16 cellular contexts compared by ENCODE assay signal in genomic region chr20:2691127-2691526, GRCh38. TPM values are rescaled to one million over a fixed set of nuclear protein-coding genes. Genes with fewer than 3 reads are reported as not detected.
DNase-seq lines count a peak whose midpoint lies in the region; ATAC-seq and TF ChIP-seq lines count a peak whose summit lies in the region.
"Had no signal": no experiment of that assay in that cellular context is flagged by ENCODE, and none has a peak within 500 bp of the region (broad histone marks: within the 10 kb centered on the region; RNA-seq: fewer than 3 reads in every experiment).

No MANE protein-coding gene starts in this region.

- H3K27me3 Mint-ChIP-seq in stimulated activated naive CD8-positive, alpha-beta T cell treated with anti-CD3 and anti-CD28 coated beads, Interleukin-15, Interleukin-2, amounts not matched to agents 100 ng/mL and 50 ng/mL, for 24 hours = peaks cover 49% of the 10 kb centered on the region
- peaks cover 47% of the 10 kb centered on the region for H3K27me3 Mint-ChIP-seq in activated T-helper 2 cell treated with anti-CD3 and anti-CD28 coated beads, Interferon-gamma antibody, Interleukin-2, Interleukin-4, amounts not matched to agents 10 μg/mL and 5 μg/mL and 100 μg/mL, durations not matched to agents 14 hours and 24 hours and 36 hours (ENCODE audit: low read depth)
- peaks cover 16 to 51% (median 21%) of the 10 kb centered on the region in 5 donors for H3K27me3 Mint-ChIP-seq in naive thymus-derived CD4-positive, alpha-beta T cell
- peaks cover 82% of the 10 kb centered on the region for H3K27me3 Mint-ChIP-seq in type B pancreatic cell

- H3K27me3 ChIP-seq in naive thymus-derived CD4-positive, alpha-beta T cell (ENCODE audit: control insufficient read depth in 2 of 2, insufficient read depth in 2 of 2, low read length in 2 of 2) = peaks cover 4 to 9% of the 10 kb centered on the region in 2 donors

- DNase-seq in stimulated activated naive CD8-positive, alpha-beta T cell treated with anti-CD3 and anti-CD28 coated beads, Interleukin-15, Interleukin-2, amounts not matched to agents 100 U/mL and 50 U/mL, for 24 hours = no peak
- DNase-seq in activated T-helper 2 cell treated with anti-CD3 and anti-CD28 coated beads, Interferon-gamma antibody, Interleukin-2, Interleukin-4, amounts not matched to agents 10 μg/mL and 5 μg/mL and 100 μg/mL, durations not matched to agents 14 hours and 24 hours and 36 hours (ENCODE audit: low spot score) = no peak
- DNase-seq in naive thymus-derived CD4-positive, alpha-beta T cell = no peak
- no peak for DNase-seq in type B pancreatic cell (ENCODE audit: extremely low spot score, unreplicated experiment)
- no peak for DNase-seq in cardiac septum (ENCODE audit: low spot score)
- DNase-seq: foreskin keratinocyte, HCEC 1CT, mesenchymal stem cell, NCI-H1436 treated with DMSO at 0.1 percent for 48 hours, NCI-H446 treated with DMSO at 0.1 percent for 48 hours, OCI-M1, SK-N-SH had no signal

- H3K36me3 ChIP-seq in naive thymus-derived CD4-positive, alpha-beta T cell (ENCODE audit: control insufficient read depth in 2 of 3, insufficient read depth in 3 of 3, low read length in 3 of 3) = no peaks in the 10 kb centered on the region

- no peak overlapping the region for H3K4me3 ChIP-seq in naive thymus-derived CD4-positive, alpha-beta T cell (ENCODE audit: low read length)

- H3K27ac Mint-ChIP-seq in stimulated activated naive CD8-positive, alpha-beta T cell treated with anti-CD3 and anti-CD28 coated beads, Interleukin-15, Interleukin-2, amounts not matched to agents 100 ng/mL and 50 ng/mL, for 24 hours = peak overlapping the region; percentile 31
- H3K27ac Mint-ChIP-seq in activated T-helper 2 cell treated with anti-CD3 and anti-CD28 coated beads, Interferon-gamma antibody, Interleukin-2, Interleukin-4, amounts not matched to agents 10 μg/mL and 5 μg/mL and 100 μg/mL, durations not matched to agents 14 hours and 24 hours and 36 hours = peak overlapping the region; percentile 65
- peak overlapping the region in 6 of 9 donors; percentile 30 to 96 (median 73) for H3K27ac Mint-ChIP-seq in naive thymus-derived CD4-positive, alpha-beta T cell
- peak overlapping the region; percentile 93 for H3K27ac Mint-ChIP-seq in type B pancreatic cell

- H3K9me3 ChIP-seq in naive thymus-derived CD4-positive, alpha-beta T cell (ENCODE audit: control insufficient read depth in 2 of 3, low read length in 3 of 3) = no peaks in the 10 kb centered on the region
- H3K9me3 ChIP-seq: SK-N-SH had no signal

- no peaks in the 10 kb centered on the region for H3K36me3 Mint-ChIP-seq in stimulated activated naive CD8-positive, alpha-beta T cell treated with anti-CD3 and anti-CD28 coated beads, Interleukin-15, Interleukin-2, amounts not matched to agents 100 ng/mL and 50 ng/mL, for 24 hours (ENCODE audit: low read depth)
- peaks cover 9% of the 10 kb centered on the region for H3K36me3 Mint-ChIP-seq in activated T-helper 2 cell treated with anti-CD3 and anti-CD28 coated beads, Interferon-gamma antibody, Interleukin-2, Interleukin-4, amounts not matched to agents 10 μg/mL and 5 μg/mL and 100 μg/mL, durations not matched to agents 14 hours and 24 hours and 36 hours (ENCODE audit: low read depth)
- peaks cover 0 to 9% (median 0%) of the 10 kb centered on the region in 5 donors for H3K36me3 Mint-ChIP-seq in naive thymus-derived CD4-positive, alpha-beta T cell
- H3K36me3 Mint-ChIP-seq in type B pancreatic cell = no peaks in the 10 kb centered on the region

- H3K27ac ChIP-seq in naive thymus-derived CD4-positive, alpha-beta T cell (ENCODE audit: low read depth, low read length) = no peak overlapping the region
- H3K27ac ChIP-seq: foreskin keratinocyte, HL-60 had no signal

- H3K4me1 ChIP-seq in naive thymus-derived CD4-positive, alpha-beta T cell (ENCODE audit: control insufficient read depth in 2 of 2, insufficient read depth in 2 of 2, low read length in 2 of 2) = peaks cover 6 to 13% of the 10 kb centered on the region in 2 donors
- H3K4me1 ChIP-seq: foreskin keratinocyte had no signal

- CTCF ChIA-PET in naive thymus-derived CD4-positive, alpha-beta T cell (lab: Charles Lee) = no interaction called here

- POLR2A ChIA-PET in naive thymus-derived CD4-positive, alpha-beta T cell (lab: Charles Lee) = interaction anchor here (1.2 to 1.6 kb wide), 2 partner anchors 27 to 44 kb away, joined by 3 read pairs; partner anchors contain the start of gene IDH3B

- no peak for TF ChIP-seq CTCF in type B pancreatic cell (conservative IDR thresholded peaks at IDR 0.05)

- peaks cover 26% of the 10 kb centered on the region for H3K4me1 Mint-ChIP-seq in stimulated activated naive CD8-positive, alpha-beta T cell treated with anti-CD3 and anti-CD28 coated beads, Interleukin-15, Interleukin-2, amounts not matched to agents 100 ng/mL and 50 ng/mL, for 24 hours (ENCODE audit: low read depth)
- H3K4me1 Mint-ChIP-seq in activated T-helper 2 cell treated with anti-CD3 and anti-CD28 coated beads, Interferon-gamma antibody, Interleukin-2, Interleukin-4, amounts not matched to agents 10 μg/mL and 5 μg/mL and 100 μg/mL, durations not matched to agents 14 hours and 24 hours and 36 hours (ENCODE audit: low read depth) = peaks cover 29% of the 10 kb centered on the region
- H3K4me1 Mint-ChIP-seq in naive thymus-derived CD4-positive, alpha-beta T cell = peaks cover 24 to 37% (median 31%) of the 10 kb centered on the region in 7 donors
- H3K4me1 Mint-ChIP-seq in type B pancreatic cell (ENCODE audit: unreplicated experiment) = peaks cover 16% of the 10 kb centered on the region

- ATAC-seq in stimulated activated naive CD8-positive, alpha-beta T cell treated with anti-CD3 and anti-CD28 coated beads, Interleukin-15, Interleukin-2, amounts not matched to agents 100 U/mL and 50 U/mL, for 24 hours = no peak
- no peak for ATAC-seq in naive thymus-derived CD4-positive, alpha-beta T cell
- ATAC-seq in GM21723 (IDR thresholded peaks at IDR 0.05; ENCODE audit: unreplicated experiment) (no peak), GM21619 (IDR thresholded peaks at IDR 0.05; ENCODE audit: unreplicated experiment) (no peak)

- intact Hi-C loops in activated T-helper 2 cell treated with anti-CD3 and anti-CD28 coated beads, Interferon-gamma antibody, Interleukin-2, Interleukin-4, amounts not matched to agents 10 μg/mL and 5 μg/mL and 100 μg/mL, durations not matched to agents 14 hours and 24 hours and 36 hours (cut with micrococcal nuclease) = no loop called here
- intact Hi-C loops in naive thymus-derived CD4-positive, alpha-beta T cell (cut with micrococcal nuclease) = loop anchor here in 1 of 2 donors (5.0 kb wide), 1 partner anchor 356 kb away; the partner anchor contains the start of gene MRPS26
- intact Hi-C loops in cardiac septum (cut with DNase I) = loop anchor here (10.0 kb wide), 1 partner anchor 174 kb away; no protein-coding TSS in a partner anchor

- H3K4me3 Mint-ChIP-seq in stimulated activated naive CD8-positive, alpha-beta T cell treated with anti-CD3 and anti-CD28 coated beads, Interleukin-15, Interleukin-2, amounts not matched to agents 100 ng/mL and 50 ng/mL, for 24 hours = peak overlapping the region; percentile 89
- peak overlapping the region; percentile 91 for H3K4me3 Mint-ChIP-seq in activated T-helper 2 cell treated with anti-CD3 and anti-CD28 coated beads, Interferon-gamma antibody, Interleukin-2, Interleukin-4, amounts not matched to agents 10 μg/mL and 5 μg/mL and 100 μg/mL, durations not matched to agents 14 hours and 24 hours and 36 hours (ENCODE audit: low read depth)
- peak overlapping the region; percentile 85 to 99 (median 92) for H3K4me3 Mint-ChIP-seq in naive thymus-derived CD4-positive, alpha-beta T cell
- H3K4me3 Mint-ChIP-seq in type B pancreatic cell = peak overlapping the region; percentile 93

- no peaks in the 10 kb centered on the region for H3K9me3 Mint-ChIP-seq in stimulated activated naive CD8-positive, alpha-beta T cell treated with anti-CD3 and anti-CD28 coated beads, Interleukin-15, Interleukin-2, amounts not matched to agents 100 ng/mL and 50 ng/mL, for 24 hours
- H3K9me3 Mint-ChIP-seq in activated T-helper 2 cell treated with anti-CD3 and anti-CD28 coated beads, Interferon-gamma antibody, Interleukin-2, Interleukin-4, amounts not matched to agents 10 μg/mL and 5 μg/mL and 100 μg/mL, durations not matched to agents 14 hours and 24 hours and 36 hours = no peaks in the 10 kb centered on the region
- H3K9me3 Mint-ChIP-seq in naive thymus-derived CD4-positive, alpha-beta T cell = peaks cover 0 to 4% (median 0%) of the 10 kb centered on the region in 11 donors
- H3K9me3 Mint-ChIP-seq in type B pancreatic cell = no peaks in the 10 kb centered on the region

RNA-seq across cellular contexts. Expression of gene EBF4, which starts 1.5 kb away (rescaled TPM):
- 6.0 and 10.5 TPM in 2 replicates for total RNA-seq in activated T-helper 2 cell treated with anti-CD3 and anti-CD28 coated beads, Interferon-gamma antibody, Interleukin-2, Interleukin-4, amounts not matched to agents 10 μg/mL and 5 μg/mL and 100 μg/mL, durations not matched to agents 14 hours and 24 hours and 36 hours
- 10 to 100 TPM in 1 of 5 experiments, 1 to 10 TPM in 4; 5.2 to 10.5 (median 7.7) TPM for total RNA-seq in naive thymus-derived CD4-positive, alpha-beta T cell
- under 1 TPM; 0.09 to 0.33 TPM for polyA plus RNA-seq in naive thymus-derived CD4-positive, alpha-beta T cell
- 11.4 and 17.9 TPM in 2 replicates for total RNA-seq in type B pancreatic cell (ENCODE audit: low replicate concordance)
- 4.8 TPM for total RNA-seq in cardiac septum

RNA-seq across cellular contexts. Expression of gene IDH3B, which starts 27.1 kb away (rescaled TPM):
- 111 and 112 TPM in 2 replicates for total RNA-seq in activated T-helper 2 cell treated with anti-CD3 and anti-CD28 coated beads, Interferon-gamma antibody, Interleukin-2, Interleukin-4, amounts not matched to agents 10 μg/mL and 5 μg/mL and 100 μg/mL, durations not matched to agents 14 hours and 24 hours and 36 hours
- total RNA-seq in naive thymus-derived CD4-positive, alpha-beta T cell = 100 to 1,000 TPM; 105 to 161 (median 107) TPM
- polyA plus RNA-seq in naive thymus-derived CD4-positive, alpha-beta T cell = 100 to 1,000 TPM; 101 to 135 TPM
- total RNA-seq in type B pancreatic cell (ENCODE audit: low replicate concordance) = 85.6 and 101 TPM in 2 replicates
- total RNA-seq in cardiac septum = 121 TPM

RNA-seq across cellular contexts. Expression of gene NOP56, which starts 38.7 kb away (rescaled TPM):
- total RNA-seq in activated T-helper 2 cell treated with anti-CD3 and anti-CD28 coated beads, Interferon-gamma antibody, Interleukin-2, Interleukin-4, amounts not matched to agents 10 μg/mL and 5 μg/mL and 100 μg/mL, durations not matched to agents 14 hours and 24 hours and 36 hours = 693 and 705 TPM in 2 replicates
- 100 to 1,000 TPM; 216 to 375 (median 287) TPM for total RNA-seq in naive thymus-derived CD4-positive, alpha-beta T cell
- polyA plus RNA-seq in naive thymus-derived CD4-positive, alpha-beta T cell = 100 to 1,000 TPM in 1 of 2 donors, 10 to 100 TPM in 1; 89.0 to 129 TPM
- total RNA-seq in type B pancreatic cell (ENCODE audit: low replicate concordance) (203 and 364 TPM in 2 replicates), cardiac septum (62.2 TPM)

Comparison
In these comparisons a context has a peak if more than half of its experiments do, and no peak if none do; other contexts are left out.
1. H3K27ac Mint-ChIP-seq: peak in every context shown above with its lines; median percentile 93 in type B pancreatic cell; 73 in naive thymus-derived CD4-positive, alpha-beta T cell; 65 in activated T-helper 2 cell treated with anti-CD3 and anti-CD28 coated beads, Interferon-gamma antibody, Interleukin-2, Interleukin-4, amounts not matched to agents 10 μg/mL and 5 μg/mL and 100 μg/mL, durations not matched to agents 14 hours and 24 hours and 36 hours; 31 in stimulated activated naive CD8-positive, alpha-beta T cell treated with anti-CD3 and anti-CD28 coated beads, Interleukin-15, Interleukin-2, amounts not matched to agents 100 ng/mL and 50 ng/mL, for 24 hours.